ENCODE assay signal across 9 cellular contexts in the genomic region with DNA sequence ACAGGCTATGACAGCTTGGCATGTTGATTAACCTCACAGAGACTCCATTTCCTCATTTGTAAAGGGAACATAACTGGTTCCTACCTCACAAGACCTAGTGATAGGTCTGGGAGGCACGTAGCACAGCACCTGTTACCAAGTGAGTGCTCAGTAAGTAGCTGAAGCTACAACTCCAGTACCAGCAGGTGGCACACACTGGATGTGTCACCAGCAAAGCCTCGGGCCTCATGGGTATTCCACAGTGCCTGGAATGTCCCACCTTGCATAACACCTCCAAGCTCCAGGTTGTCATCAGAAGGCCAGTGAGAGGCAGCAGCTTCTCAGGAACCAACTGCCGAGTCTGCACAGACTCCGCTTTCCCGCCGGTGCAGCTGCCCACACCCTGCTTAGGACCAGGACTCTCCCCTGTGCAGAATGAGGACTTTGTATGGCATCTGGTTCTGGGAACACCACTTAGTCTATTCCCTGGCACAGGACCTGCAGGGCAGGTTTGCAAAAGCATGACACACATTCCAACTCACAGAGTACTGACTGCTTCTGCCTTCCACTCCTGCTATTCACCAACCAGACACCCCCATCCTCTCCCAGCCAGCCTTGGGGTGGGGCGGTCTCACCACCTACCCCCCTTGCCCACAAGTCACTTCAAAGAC. TPM values are rescaled to one million over a fixed set of nuclear protein-coding genes. Genes with fewer than 3 reads are reported as not detected.
DNase-seq lines count a peak whose midpoint lies in the region; TF ChIP-seq lines count a peak whose summit lies in the region.
"Had no signal": no experiment of that assay in that cellular context is flagged by ENCODE, and none has a peak within 500 bp of the region (broad histone marks: within the 10 kb centered on the region; RNA-seq: fewer than 3 reads in every experiment).

No MANE protein-coding gene starts in this region.

- peaks cover 83% of the 10 kb centered on the region for H3K4me1 Mint-ChIP-seq in T-helper 1 cell treated with Interleukin-12 subunit alpha and Interleukin-12 subunit beta and Interleukin-4 antibody, amounts not matched to agents 30 μg/mL and 1 μg/mL, for 36 hours (ENCODE audit: low read depth)

- peaks cover 16% of the 10 kb centered on the region; the same call in 1 of the 2 replicates for H3F3A ChIP-seq in MM.1S (ENCODE audit: insufficient read depth, low read length)

- TF ChIP-seq EP300 in sigmoid colon (IDR thresholded peaks at IDR 0.05): no peak

- H3K4me3 ChIP-seq in MM.1S (ENCODE audit: low read length): no peak overlapping the region
- H3K4me3 ChIP-seq in choroid plexus epithelial cell (ENCODE audit: low read depth, low read length): no peak overlapping the region
- no peak overlapping the region for H3K4me3 ChIP-seq in sigmoid colon

- TF ChIP-seq POLR2A in sigmoid colon (IDR thresholded peaks at IDR 0.05): no peak

- H3K36me3 ChIP-seq in MM.1S (replicated peaks; ENCODE audit: insufficient read depth, low read length): no peaks in the 10 kb centered on the region
- H3K36me3 ChIP-seq in sigmoid colon: no peaks in the 10 kb centered on the region

- peaks cover 66% of the 10 kb centered on the region for H3K4me1 ChIP-seq in MM.1S (ENCODE audit: low read length)
- H3K4me1 ChIP-seq in sigmoid colon: peaks cover 0 to 28% (median 27%) of the 10 kb centered on the region in 4 donors

- WGBS in sigmoid colon, 2 donors: 15 to 42% methylated on average over 7 of the region's 7 CpGs

- H3K9me3 ChIP-seq in MM.1S (replicated peaks; ENCODE audit: insufficient read depth, low read length) (no peaks in the 10 kb centered on the region), sigmoid colon (no peaks in the 10 kb centered on the region)

- H3K27me3 ChIP-seq in MM.1S (replicated peaks; ENCODE audit: insufficient read depth, low read length): no peaks in the 10 kb centered on the region
- no peaks in the 10 kb centered on the region for H3K27me3 ChIP-seq in sigmoid colon

- H3K27me3 Mint-ChIP-seq in T-helper 1 cell treated with Interleukin-12 subunit alpha and Interleukin-12 subunit beta and Interleukin-4 antibody, amounts not matched to agents 30 μg/mL and 1 μg/mL, for 36 hours (ENCODE audit: low read depth): peaks cover under 1% of the 10 kb centered on the region

- DNase-seq in T-helper 1 cell: no peak
- DNase-seq in MM.1S: peak; percentile 66
- peak; percentile 14 for DNase-seq in choroid plexus epithelial cell (ENCODE audit: low read depth)
- DNase-seq in sigmoid colon: peak; percentile 41
- no peak for DNase-seq in GOT3 (lab: John Stamatoyannopoulos, UW)
- DNase-seq in NK-92 (lab: John Stamatoyannopoulos, UW; ENCODE audit: unreplicated experiment): no peak
- no peak for DNase-seq in HCEC 1CT

- H3K9me2 ChIP-seq in MM.1S (replicated peaks; ENCODE audit: insufficient read depth, low read length): no peaks in the 10 kb centered on the region

- no peak overlapping the region for H2AFZ ChIP-seq in MM.1S (ENCODE audit: low read length)

- peak overlapping the region; percentile 93 for H3K4me3 Mint-ChIP-seq in T-helper 1 cell treated with Interleukin-12 subunit alpha and Interleukin-12 subunit beta and Interleukin-4 antibody, amounts not matched to agents 30 μg/mL and 1 μg/mL, for 36 hours

- no peaks in the 10 kb centered on the region for H4K20me1 ChIP-seq in MM.1S (ENCODE audit: insufficient read depth, low read length)

- peak overlapping the region; percentile 14; the same call in 1 of the 2 replicates for H3K4me2 ChIP-seq in MM.1S (ENCODE audit: low read depth, low read length)

- no peak overlapping the region for H3K9ac ChIP-seq in MM.1S (ENCODE audit: low read length)

- H3K9me3 Mint-ChIP-seq in T-helper 1 cell treated with Interleukin-12 subunit alpha and Interleukin-12 subunit beta and Interleukin-4 antibody, amounts not matched to agents 30 μg/mL and 1 μg/mL, for 36 hours: no peaks in the 10 kb centered on the region

- peak overlapping the region; percentile 34; the same call in 1 of the 2 replicates for H3K27ac ChIP-seq in MM.1S (ENCODE audit: low read length)
- no peak overlapping the region for H3K27ac ChIP-seq in sigmoid colon

- H3K36me3 Mint-ChIP-seq in T-helper 1 cell treated with Interleukin-12 subunit alpha and Interleukin-12 subunit beta and Interleukin-4 antibody, amounts not matched to agents 30 μg/mL and 1 μg/mL, for 36 hours (ENCODE audit: low read depth): peaks cover 56% of the 10 kb centered on the region
- H3K36me3 Mint-ChIP-seq: brain had no signal

- peak overlapping the region; percentile 69 for H3K27ac Mint-ChIP-seq in T-helper 1 cell treated with Interleukin-12 subunit alpha and Interleukin-12 subunit beta and Interleukin-4 antibody, amounts not matched to agents 30 μg/mL and 1 μg/mL, for 36 hours
- H3K27ac Mint-ChIP-seq: brain had no signal

- peaks cover 86% of the 10 kb centered on the region for H3K79me2 ChIP-seq in MM.1S (ENCODE audit: low read length)

- intact Hi-C loops in sigmoid colon (cut with DNase I): no loop called here

- TF ChIP-seq CTCF in MM.1S (IDR thresholded peaks at IDR 0.05; ENCODE audit: low read length) (peak; percentile 60), choroid plexus epithelial cell (conservative IDR thresholded peaks at IDR 0.05; ENCODE audit: low read depth, low read length) (no peak), sigmoid colon (IDR thresholded peaks at IDR 0.05) (no peak)

RNA-seq across cellular contexts. Expression of gene VDR, which starts 4.2 kb away (rescaled TPM):
- total RNA-seq in sigmoid colon: 1 to 10 TPM in 3 of 4 donors, under 1 TPM in 1; 0.71 to 2.5 (median 1.5) TPM
- 10 to 100 TPM; 36.0 to 69.1 (median 60.5) TPM for polyA plus RNA-seq in sigmoid colon

Comparison
In these comparisons a context has a peak if more than half of its experiments do, and no peak if none do; other contexts are left out.
1. DNase-seq: peak in MM.1S (single experiment), choroid plexus epithelial cell (single experiment) and sigmoid colon (single experiment); none in T-helper 1 cell (0 of 5), GOT3 (single experiment), NK-92 (single experiment) and HCEC 1CT (single experiment).